8 cellular contexts compared by ENCODE assay signal in genomic region chr5:50751064-50751657, GRCh38.
DNase-seq lines count a peak whose midpoint lies in the region; ATAC-seq lines count a peak whose summit lies in the region.

No MANE protein-coding gene starts in this region.

- peak; percentile 42 for DNase-seq in activated CD4-positive, CD25-positive, alpha-beta regulatory T cell treated with anti-CD3 and anti-CD28 coated beads, Interleukin-2, amount 50 U/mL, for 16 hours (ENCODE audit: low read depth, low spot score)
- no peak for DNase-seq in activated CD4-positive, CD25-positive, alpha-beta regulatory T cell (lab: John Stamatoyannopoulos, UW)
- DNase-seq in NOMO-1 treated with DMSO at 0.1 percent for 48 hours (lab: John Stamatoyannopoulos, UW; ENCODE audit: unreplicated experiment) (peak; percentile 77), amniotic epithelial cell (ENCODE audit: low read depth) (peak; percentile 44), iPS-NIHi11 (ENCODE audit: low spot score) (peak; percentile 66), superior temporal gyrus (ENCODE audit: extremely low spot score) (peak; percentile 65)

- peak; percentile 97 for ATAC-seq in GM19455 (IDR thresholded peaks at IDR 0.05; ENCODE audit: unreplicated experiment)
- peak; percentile 83 for ATAC-seq in HG03439 (IDR thresholded peaks at IDR 0.05; ENCODE audit: unreplicated experiment)

Comparison
In these comparisons a context has a peak if more than half of its experiments do, and no peak if none do; other contexts are left out.
1. DNase-seq: peak in activated CD4-positive, CD25-positive, alpha-beta regulatory T cell treated with anti-CD3 and anti-CD28 coated beads, Interleukin-2, amount 50 U/mL, for 16 hours (single experiment), NOMO-1 treated with DMSO at 0.1 percent for 48 hours (single experiment), amniotic epithelial cell (single experiment), iPS-NIHi11 (single experiment) and superior temporal gyrus (single experiment); none in activated CD4-positive, CD25-positive, alpha-beta regulatory T cell (0 of 4).